ENCODE assay signal across 5 cellular contexts in the genomic region with DNA sequence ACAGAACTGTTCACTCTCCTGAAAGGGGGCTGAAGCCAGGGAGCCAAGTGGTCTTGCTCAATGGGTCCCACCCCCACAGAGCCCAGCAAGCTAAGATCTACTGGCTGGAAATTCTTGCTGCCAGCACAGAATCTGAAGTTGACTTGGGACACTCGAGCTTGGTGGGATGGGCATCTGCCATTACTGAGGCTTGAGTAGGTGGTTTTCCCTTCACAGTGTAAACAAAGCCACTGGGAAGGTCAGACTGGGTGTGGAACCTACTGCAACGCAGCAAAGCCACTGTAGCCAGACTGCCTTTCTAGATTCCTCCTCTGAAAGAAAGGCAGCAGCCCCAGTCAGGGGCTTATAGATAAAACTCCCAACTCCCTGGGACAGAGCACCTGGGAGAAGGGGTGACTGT. TPM values are rescaled to one million over a fixed set of nuclear protein-coding genes. Genes with fewer than 3 reads are reported as not detected.
"Had no signal": no experiment of that assay in that cellular context is flagged by ENCODE, and none has a peak within 500 bp of the region (broad histone marks: within the 10 kb centered on the region; RNA-seq: fewer than 3 reads in every experiment).

No MANE protein-coding gene starts in this region.

RNA-seq across cellular contexts. Expression of gene STMND1, which starts 28.3 kb away (rescaled TPM):
- total RNA-seq: GM23248, H1, H4, H7, H9 had no signal
